In the genomic region with DNA sequence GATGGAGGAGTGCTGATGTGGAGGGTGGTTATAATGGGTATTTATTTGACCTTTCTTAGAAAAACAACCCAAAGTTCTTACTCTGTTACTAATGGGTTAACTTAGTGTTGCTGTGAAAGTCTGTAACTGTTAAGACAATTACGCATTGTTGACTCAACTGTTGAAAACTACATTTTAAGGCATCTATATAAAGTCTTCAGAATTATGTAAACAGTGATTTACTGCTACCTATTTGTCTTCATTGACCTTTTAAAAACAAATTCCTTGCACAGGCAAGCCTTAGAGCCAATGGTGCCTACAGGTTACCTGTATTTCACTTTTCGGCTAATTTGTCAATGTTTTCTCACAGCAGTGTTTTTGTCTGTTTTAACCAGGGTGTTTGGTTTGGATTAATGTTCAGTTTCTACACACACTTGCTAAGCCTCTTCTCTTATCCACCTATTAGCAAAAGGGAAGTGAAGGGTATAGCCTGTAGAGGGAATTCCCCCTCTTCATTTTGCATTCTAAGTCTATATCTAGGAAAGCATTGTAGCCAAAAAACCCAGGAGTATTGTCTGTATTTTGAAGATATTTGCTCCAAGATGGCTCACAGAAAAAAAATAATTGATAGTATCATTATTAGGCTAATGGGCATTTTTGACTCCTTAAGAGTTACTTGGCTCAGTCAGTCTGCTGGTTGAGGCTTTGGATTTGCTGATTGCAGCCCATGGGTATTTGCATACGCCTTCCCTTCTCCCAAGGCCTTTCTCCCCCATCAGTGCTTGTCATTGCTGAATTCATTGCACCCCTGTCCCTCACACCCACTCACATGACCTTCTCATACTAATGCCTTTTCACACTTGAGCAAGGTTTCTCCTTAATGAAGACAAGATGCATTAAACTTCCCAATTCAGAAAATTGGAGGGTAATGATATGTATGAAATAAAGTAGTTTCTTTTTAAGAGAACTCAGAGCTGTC, we compare ENCODE assay signal across 12 cellular contexts. TPM values are rescaled to one million over a fixed set of nuclear protein-coding genes. Genes with fewer than 3 reads are reported as not detected.
DNase-seq lines count a peak whose midpoint lies in the region; ATAC-seq and TF ChIP-seq lines count a peak whose summit lies in the region.
"Had no signal": no experiment of that assay in that cellular context is flagged by ENCODE, and none has a peak within 500 bp of the region (broad histone marks: within the 10 kb centered on the region; RNA-seq: fewer than 3 reads in every experiment).

No MANE protein-coding gene starts in this region.

- H3K27ac Mint-ChIP-seq in stimulated activated naive CD8-positive, alpha-beta T cell treated with anti-CD3 and anti-CD28 coated beads, Interleukin-15, amount 100 ng/mL, for 72 hours, result peak overlapping the region in 1 of 2 donors; percentile 49

- H3K27me3 Mint-ChIP-seq in stimulated activated naive CD8-positive, alpha-beta T cell treated with anti-CD3 and anti-CD28 coated beads, Interleukin-15, amount 100 ng/mL, for 72 hours, result no peaks in the 10 kb centered on the region

- H3K4me1 ChIP-seq in HUES48 (ENCODE audit: control insufficient read depth, insufficient read depth, low read length) (peaks cover 72% of the 10 kb centered on the region), thyroid gland (peaks cover 15 to 36% of the 10 kb centered on the region in 2 donors)

- peak overlapping the region; percentile 17; the same call in 1 of the 2 replicates for H3K9ac ChIP-seq in HUES48 (ENCODE audit: low read depth, low read length)

- peak; percentile 50 for ATAC-seq in stimulated activated naive CD8-positive, alpha-beta T cell treated with anti-CD3 and anti-CD28 coated beads, Interleukin-15, Interleukin-2, amounts not matched to agents 100 U/mL and 50 U/mL, for 24 hours
- ATAC-seq in stimulated activated naive CD8-positive, alpha-beta T cell treated with anti-CD3 and anti-CD28 coated beads, Interleukin-15, amount 100 ng/mL, for 72 hours, result no peak
- ATAC-seq in HG02642 (IDR thresholded peaks at IDR 0.05; ENCODE audit: poor library complexity, unreplicated experiment), result peak; percentile 56
- ATAC-seq: gastroesophageal sphincter had no signal

- H3K27ac ChIP-seq in HUES48 (ENCODE audit: low read depth, low read length) (peak overlapping the region; percentile 67), thyroid gland (no peak overlapping the region)
- H3K27ac ChIP-seq: gastroesophageal sphincter, tibial nerve had no signal

- DNase-seq in stimulated activated naive CD8-positive, alpha-beta T cell treated with anti-CD3 and anti-CD28 coated beads, Interleukin-15, Interleukin-2, amounts not matched to agents 100 U/mL and 50 U/mL, for 24 hours, result no peak
- no peak for DNase-seq in stimulated activated naive CD8-positive, alpha-beta T cell treated with anti-CD3 and anti-CD28 coated beads, Interleukin-15, amount 100 ng/mL, for 72 hours
- DNase-seq in stimulated activated CD4-positive, alpha-beta T cell treated with anti-CD3 and anti-CD28 coated beads, Interleukin-1b, Interleukin-23, amount 100 ng/mL, for 48 hours, result no peak
- DNase-seq in thyroid gland (no peak), medulla oblongata (ENCODE audit: extremely low spot score) (no peak)
- DNase-seq in activated CD8-positive, alpha-beta memory T cell treated with anti-CD3 and anti-CD28 coated beads, Interleukin-2, amount 50 U/mL, for 48 hours, result no peak
- DNase-seq: activated CD4-positive, alpha-beta T cell treated with anti-CD3 and anti-CD28 coated beads, Interleukin-2, amount 50 U/mL, for 1 hour; NCI-H1436 had no signal

- H3K4me3 ChIP-seq in HUES48 (ENCODE audit: low read depth, low read length) (no peak overlapping the region; the same call in 1 of the 2 replicates), thyroid gland (replicated peaks in 1 of 3) (no peak overlapping the region)
- H3K4me3 ChIP-seq: gastroesophageal sphincter, tibial nerve had no signal

- H3K4me3 Mint-ChIP-seq in stimulated activated naive CD8-positive, alpha-beta T cell treated with anti-CD3 and anti-CD28 coated beads, Interleukin-15, amount 100 ng/mL, for 72 hours, result no peak overlapping the region

- H3K4me1 Mint-ChIP-seq in stimulated activated naive CD8-positive, alpha-beta T cell treated with anti-CD3 and anti-CD28 coated beads, Interleukin-15, amount 100 ng/mL, for 72 hours, result peaks cover 19% of the 10 kb centered on the region

- no peak for TF ChIP-seq POLR2A in thyroid gland (IDR thresholded peaks at IDR 0.05)

- no peak for TF ChIP-seq CTCF in thyroid gland (IDR thresholded peaks at IDR 0.05)

- intact Hi-C loops in thyroid gland (cut with DNase I), result no loop called here

- H3K27me3 ChIP-seq in HUES48 (ENCODE audit: control insufficient read depth, insufficient read depth, low read length) (no peaks in the 10 kb centered on the region), thyroid gland (no peaks in the 10 kb centered on the region)
- H3K27me3 ChIP-seq: gastroesophageal sphincter, tibial nerve had no signal

- WGBS in thyroid gland, 2 donors, result 97 to 98% methylated on average over 3 of the region's 3 CpGs

- H3K9me3 Mint-ChIP-seq in stimulated activated naive CD8-positive, alpha-beta T cell treated with anti-CD3 and anti-CD28 coated beads, Interleukin-15, amount 100 ng/mL, for 72 hours, result no peaks in the 10 kb centered on the region

- H3K9me3 ChIP-seq in HUES48 (ENCODE audit: control insufficient read depth, insufficient read depth, low read length) (no peaks in the 10 kb centered on the region), thyroid gland (no peaks in the 10 kb centered on the region)
- H3K9me3 ChIP-seq: gastroesophageal sphincter, tibial nerve had no signal

- H3K36me3 ChIP-seq in HUES48 (ENCODE audit: control insufficient read depth, insufficient read depth, low read length) (peaks cover 13% of the 10 kb centered on the region), thyroid gland (no peaks in the 10 kb centered on the region)
- H3K36me3 ChIP-seq: gastroesophageal sphincter, tibial nerve had no signal

RNA-seq across cellular contexts. Expression of a gene that starts 30.5 kb away (rescaled TPM):
- 100 to 1,000 TPM; 155 to 238 (median 192) TPM for total RNA-seq in thyroid gland
